1 cellular context compared by ENCODE assay signal in genomic region chr2:37156071-37156856, GRCh38.
A peak's percentile ranks its signal among the peaks of the same experiment; 100 is the strongest.
TF ChIP-seq lines count a peak whose summit lies in the region.

No MANE protein-coding gene starts in this region.

TF ChIP-seq in K562, 482 proteins besides CTCF, POLR2A, EP300 and RAD21 (continues in another document):
- TF ChIP-seq ZNF699 (CRISPR knock-in tag; IDR thresholded peaks at IDR 0.05; ENCODE audit: insufficient replicate concordance) (no peak), MYNN (IDR thresholded peaks at IDR 0.05) (no peak), MYNN (CRISPR knock-in tag; IDR thresholded peaks at IDR 0.05) (no peak), SIRT6 (IDR thresholded peaks at IDR 0.05; ENCODE audit: low read depth, low read length) (no peak), SRSF7 (optimal IDR thresholded peaks at IDR 0.05; ENCODE audit: low read depth, low read length) (no peak), RBM17 (IDR thresholded peaks at IDR 0.05; ENCODE audit: borderline replicate concordance, low read depth, low read length) (no peak), TCFL5 (CRISPR knock-in tag; conservative IDR thresholded peaks at IDR 0.05) (no peak), NKRF (IDR thresholded peaks at IDR 0.05; ENCODE audit: borderline replicate concordance) (no peak; the same call in 1 of the 2 replicates), ZNF830 (CRISPR knock-in tag; IDR thresholded peaks at IDR 0.05) (no peak), FIP1L1 (IDR thresholded peaks at IDR 0.05; ENCODE audit: low read depth, low read length, poor library complexity, severe bottlenecking) (no peak), MEF2A (IDR thresholded peaks at IDR 0.05; ENCODE audit: control insufficient read depth, low read depth, low read length) (no peak), MAZ (CRISPR knock-in tag; conservative IDR thresholded peaks at IDR 0.05 in 1 of 2, IDR thresholded peaks at IDR 0.05 in 1 of 2) (peak in 1 of 2 experiments; percentile 20; a peak in 1 of 4 replicates), ZNF217 (CRISPR knock-in tag; IDR thresholded peaks at IDR 0.05) (no peak), ZBTB43 (CRISPR knock-in tag; IDR thresholded peaks at IDR 0.05) (no peak), ZNF76 (CRISPR knock-in tag; IDR thresholded peaks at IDR 0.05; ENCODE audit: borderline replicate concordance) (no peak), MEIS2 (IDR thresholded peaks at IDR 0.05; ENCODE audit: partially characterized antibody) (peak; percentile 28), KDM5B (IDR thresholded peaks at IDR 0.05; ENCODE audit: insufficient replicate concordance, low read depth, low read length) (peak; percentile 24), COPS2 (conservative IDR thresholded peaks at IDR 0.05) (no peak), TFAP4 (CRISPR knock-in tag; IDR thresholded peaks at IDR 0.05; ENCODE audit: borderline replicate concordance) (no peak), ETS1 (conservative IDR thresholded peaks at IDR 0.05; ENCODE audit: control insufficient read depth, low read depth, low read length) (no peak), TARDBP (IDR thresholded peaks at IDR 0.05) (no peak), RBM34 (IDR thresholded peaks at IDR 0.05; ENCODE audit: borderline replicate concordance, insufficient read depth, low read length) (no peak), ZC3H11A (IDR thresholded peaks at IDR 0.05; ENCODE audit: low read depth, low read length) (no peak), PHF8 (IDR thresholded peaks at IDR 0.05; ENCODE audit: borderline replicate concordance, low read length) (peak; percentile 68), CHD1 (IDR thresholded peaks at IDR 0.05; ENCODE audit: low read length) (peak; percentile 48), ZNF583 (CRISPR knock-in tag; IDR thresholded peaks at IDR 0.05) (no peak), NR4A1 (CRISPR knock-in tag; IDR thresholded peaks at IDR 0.05) (no peak), NR4A1 (tag; IDR thresholded peaks at IDR 0.05) (no peak), TEAD4 (IDR thresholded peaks at IDR 0.05; ENCODE audit: low read length) (peak; percentile 17; the same call in 1 of the 2 replicates), TEAD4 (CRISPR knock-in tag; IDR thresholded peaks at IDR 0.05; ENCODE audit: borderline replicate concordance) (no peak), MYBL2 (IDR thresholded peaks at IDR 0.05; ENCODE audit: low read depth) (no peak), MYBL2 (CRISPR knock-in tag; IDR thresholded peaks at IDR 0.05; ENCODE audit: borderline replicate concordance) (no peak), NFIX (CRISPR knock-in tag; IDR thresholded peaks at IDR 0.05; ENCODE audit: low read depth) (no peak), IFI16 (CRISPR knock-in tag; IDR thresholded peaks at IDR 0.05) (no peak), ZNF717 (CRISPR knock-in tag; IDR thresholded peaks at IDR 0.05) (no peak), HNRNPUL1 (IDR thresholded peaks at IDR 0.05; ENCODE audit: low read length) (no peak), ZNF592 (IDR thresholded peaks at IDR 0.05) (no peak), PATZ1 (CRISPR knock-in tag; IDR thresholded peaks at IDR 0.05; ENCODE audit: borderline replicate concordance) (no peak)
- TF ChIP-seq, protein P1, sequence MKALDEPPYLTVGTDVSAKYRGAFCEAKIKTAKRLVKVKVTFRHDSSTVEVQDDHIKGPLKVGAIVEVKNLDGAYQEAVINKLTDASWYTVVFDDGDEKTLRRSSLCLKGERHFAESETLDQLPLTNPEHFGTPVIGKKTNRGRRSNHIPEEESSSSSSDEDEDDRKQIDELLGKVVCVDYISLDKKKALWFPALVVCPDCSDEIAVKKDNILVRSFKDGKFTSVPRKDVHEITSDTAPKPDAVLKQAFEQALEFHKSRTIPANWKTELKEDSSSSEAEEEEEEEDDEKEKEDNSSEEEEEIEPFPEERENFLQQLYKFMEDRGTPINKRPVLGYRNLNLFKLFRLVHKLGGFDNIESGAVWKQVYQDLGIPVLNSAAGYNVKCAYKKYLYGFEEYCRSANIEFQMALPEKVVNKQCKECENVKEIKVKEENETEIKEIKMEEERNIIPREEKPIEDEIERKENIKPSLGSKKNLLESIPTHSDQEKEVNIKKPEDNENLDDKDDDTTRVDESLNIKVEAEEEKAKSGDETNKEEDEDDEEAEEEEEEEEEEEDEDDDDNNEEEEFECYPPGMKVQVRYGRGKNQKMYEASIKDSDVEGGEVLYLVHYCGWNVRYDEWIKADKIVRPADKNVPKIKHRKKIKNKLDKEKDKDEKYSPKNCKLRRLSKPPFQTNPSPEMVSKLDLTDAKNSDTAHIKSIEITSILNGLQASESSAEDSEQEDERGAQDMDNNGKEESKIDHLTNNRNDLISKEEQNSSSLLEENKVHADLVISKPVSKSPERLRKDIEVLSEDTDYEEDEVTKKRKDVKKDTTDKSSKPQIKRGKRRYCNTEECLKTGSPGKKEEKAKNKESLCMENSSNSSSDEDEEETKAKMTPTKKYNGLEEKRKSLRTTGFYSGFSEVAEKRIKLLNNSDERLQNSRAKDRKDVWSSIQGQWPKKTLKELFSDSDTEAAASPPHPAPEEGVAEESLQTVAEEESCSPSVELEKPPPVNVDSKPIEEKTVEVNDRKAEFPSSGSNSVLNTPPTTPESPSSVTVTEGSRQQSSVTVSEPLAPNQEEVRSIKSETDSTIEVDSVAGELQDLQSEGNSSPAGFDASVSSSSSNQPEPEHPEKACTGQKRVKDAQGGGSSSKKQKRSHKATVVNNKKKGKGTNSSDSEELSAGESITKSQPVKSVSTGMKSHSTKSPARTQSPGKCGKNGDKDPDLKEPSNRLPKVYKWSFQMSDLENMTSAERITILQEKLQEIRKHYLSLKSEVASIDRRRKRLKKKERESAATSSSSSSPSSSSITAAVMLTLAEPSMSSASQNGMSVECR (CRISPR knock-in tag; IDR thresholded peaks at IDR 0.05): 0 out of 2 replicates have a peak, but pooled peaks have one; percentile 15
- TF ChIP-seq, protein P2, sequence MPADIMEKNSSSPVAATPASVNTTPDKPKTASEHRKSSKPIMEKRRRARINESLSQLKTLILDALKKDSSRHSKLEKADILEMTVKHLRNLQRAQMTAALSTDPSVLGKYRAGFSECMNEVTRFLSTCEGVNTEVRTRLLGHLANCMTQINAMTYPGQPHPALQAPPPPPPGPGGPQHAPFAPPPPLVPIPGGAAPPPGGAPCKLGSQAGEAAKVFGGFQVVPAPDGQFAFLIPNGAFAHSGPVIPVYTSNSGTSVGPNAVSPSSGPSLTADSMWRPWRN (IDR thresholded peaks at IDR 0.05; ENCODE audit: low read depth): no peak
- TF ChIP-seq, protein P3, sequence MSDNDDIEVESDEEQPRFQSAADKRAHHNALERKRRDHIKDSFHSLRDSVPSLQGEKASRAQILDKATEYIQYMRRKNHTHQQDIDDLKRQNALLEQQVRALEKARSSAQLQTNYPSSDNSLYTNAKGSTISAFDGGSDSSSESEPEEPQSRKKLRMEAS (CRISPR knock-in tag; IDR thresholded peaks at IDR 0.05): 0 out of 2 replicates have a peak, but pooled peaks have one; percentile 2
- TF ChIP-seq, protein P4, sequence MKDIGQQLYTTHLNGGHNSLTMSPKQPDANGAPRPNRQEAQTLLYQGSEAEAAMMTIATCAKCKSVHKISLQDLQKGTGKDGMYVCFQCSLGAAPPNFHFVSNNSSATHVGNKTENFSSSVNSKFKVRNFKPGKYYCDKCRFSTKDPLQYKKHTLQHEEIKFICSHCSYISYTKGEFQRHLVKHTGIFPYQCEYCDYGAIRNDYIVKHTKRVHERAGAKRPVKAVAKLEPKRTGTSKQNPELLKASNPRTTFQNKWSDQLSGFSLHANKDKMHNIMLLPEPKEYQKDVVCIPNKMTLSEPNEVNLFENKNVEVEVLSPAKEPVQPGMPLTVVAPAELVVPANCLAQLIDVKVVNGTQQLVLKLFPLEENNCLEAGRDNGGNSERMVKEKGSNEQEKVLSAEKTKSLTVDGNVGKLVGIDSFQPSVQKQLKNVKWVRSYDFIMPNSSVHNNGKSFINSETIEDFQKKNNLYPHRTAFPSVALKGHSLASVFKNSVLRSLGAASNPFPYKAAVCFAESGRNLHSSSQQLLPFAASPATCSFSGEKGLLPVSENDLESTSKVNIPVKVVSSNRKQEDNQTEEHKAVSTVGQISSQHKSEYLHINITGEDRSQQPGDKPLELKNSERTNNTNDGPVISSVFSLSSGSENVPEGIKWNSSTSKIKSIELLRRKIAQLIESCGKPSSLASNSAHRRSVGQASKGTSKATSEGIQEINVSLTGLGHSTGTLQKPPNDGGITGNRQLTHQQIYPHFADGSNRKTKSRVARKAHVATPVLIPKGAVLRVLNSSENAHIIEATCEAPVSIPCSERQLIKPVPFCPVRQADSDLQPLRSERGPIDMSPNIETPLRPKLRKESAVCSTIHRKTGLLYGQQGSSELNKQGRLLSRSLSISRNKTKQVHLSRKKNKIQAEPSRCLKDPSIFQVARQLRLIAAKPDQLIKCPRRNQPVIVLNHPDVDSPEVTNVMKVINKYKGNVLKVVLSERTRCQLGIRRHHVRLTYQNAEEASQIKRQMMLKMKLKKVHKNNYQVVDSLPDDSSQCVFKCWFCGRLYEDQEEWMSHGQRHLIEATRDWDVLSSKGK (CRISPR knock-in tag; IDR thresholded peaks at IDR 0.05): no peak
